8 cellular contexts compared by ENCODE assay signal in genomic region chr17:73311781-73312641, GRCh38. TPM values are rescaled to one million over a fixed set of nuclear protein-coding genes. Genes with fewer than 3 reads are reported as not detected.
DNase-seq lines count a peak whose midpoint lies in the region; ATAC-seq, FAIRE-seq and TF ChIP-seq lines count a peak whose summit lies in the region.

Gene CDC42EP4 (minus strand): TSS chr17:73312001. CDS start chr17:73286500, 25,501 bp downstream.

- peak within 1 kb of the TSS; percentile 99 for H3K4me3 ChIP-seq in cardiac fibroblast (replicated peaks in 1 of 2; ENCODE audit: low read depth in 2 of 2, low read length in 2 of 2)
- peak within 1 kb of the TSS; percentile 88 to 98 for H3K4me3 ChIP-seq in small intestine (ENCODE audit: low read depth in 1 of 2, low read length in 2 of 2)

- H3K36me3 ChIP-seq in small intestine (ENCODE audit: control insufficient read depth in 2 of 2, insufficient read depth in 2 of 2, low read length in 2 of 2): no peaks in the 10 kb centered on the region

- peaks cover 19% of the 10 kb centered on the region for H3K4me1 Mint-ChIP-seq in activated B cell treated with CpG ODN at 0.5 μM for 24 hours

- H3K4me3 Mint-ChIP-seq in activated B cell treated with CpG ODN at 0.5 μM for 24 hours: peak within 1 kb of the TSS; percentile 84

- H3K9me3 ChIP-seq in small intestine (ENCODE audit: control insufficient read depth, low read depth): no peaks in the 10 kb centered on the region

- no peak for FAIRE-seq in small intestine (lab: Jason Lieb, UNC)

- no peaks in the 10 kb centered on the region for H3K9me3 Mint-ChIP-seq in activated B cell treated with CpG ODN at 0.5 μM for 24 hours

- intact Hi-C loops in activated B cell treated with CpG ODN at 0.5 μM for 24 hours (cut with micrococcal nuclease): loop anchor here (1.0 to 10.0 kb wide), 5 partner anchors 55 to 893 kb away; partner anchors contain the start of genes COG1 and RPL38

- no peak within 1 kb of the TSS for H3K27ac Mint-ChIP-seq in activated B cell treated with CpG ODN at 0.5 μM for 24 hours

- TF ChIP-seq CTCF in activated B cell treated with CpG ODN at 0.5 μM for 24 hours (IDR thresholded peaks at IDR 0.05) (no peak), cardiac fibroblast (IDR thresholded peaks at IDR 0.05; ENCODE audit: low read depth, low read length) (no peak)

- ATAC-seq in GM18520 (IDR thresholded peaks at IDR 0.05; ENCODE audit: unreplicated experiment) (peak; percentile 76), HG03045 (IDR thresholded peaks at IDR 0.05; ENCODE audit: unreplicated experiment) (peak; percentile 92), activated B cell treated with CpG ODN at 0.5 μM for 24 hours (ENCODE audit: low read depth) (peak; percentile 91)

- H3K27me3 Mint-ChIP-seq in activated B cell treated with CpG ODN at 0.5 μM for 24 hours: no peaks in the 10 kb centered on the region

- WGBS in small intestine, 3 donors: 1 to 2% (median 1%) methylated on average over 56 to 71 of the region's 71 CpGs

- POLR2A ChIA-PET in activated B cell treated with CpG ODN at 0.5 μM for 24 hours (lab: Charles Lee): interaction anchor here (0.6 kb wide), 1 partner anchor 203 kb away, joined by 6 read pairs; no protein-coding TSS in a partner anchor

- peak; percentile 68 for DNase-seq in 8988T
- DNase-seq in NCI-H2171 (lab: John Stamatoyannopoulos, UW): peak; percentile 82
- DNase-seq in activated B cell treated with CpG ODN at 0.5 μM for 24 hours: peak; percentile 76
- peak; percentile 94 to 97 for DNase-seq in cardiac fibroblast (ENCODE audit: low read depth in 2 of 2)
- peak; percentile 92 for DNase-seq in iPS-NIHi11 (ENCODE audit: low spot score)
- DNase-seq in small intestine: peak; percentile 95

- H3K27me3 ChIP-seq in small intestine (ENCODE audit: control insufficient read depth in 2 of 2, insufficient read depth in 2 of 2, low read length in 2 of 2): no peaks in the 10 kb centered on the region

- CTCF ChIA-PET in activated B cell treated with CpG ODN at 0.5 μM for 24 hours (lab: Charles Lee): interaction anchor here (0.7 to 1.9 kb wide), 3 partner anchors 58 to 586 kb away, joined by 3 to 8 read pairs (median 5); no protein-coding TSS in a partner anchor

- H3K36me3 Mint-ChIP-seq in activated B cell treated with CpG ODN at 0.5 μM for 24 hours (ENCODE audit: low read depth): no peaks in the 10 kb centered on the region

- peak within 1 kb of the TSS; percentile 93 to 100 for H3K27ac ChIP-seq in small intestine (ENCODE audit: low read depth in 1 of 2, low read length in 1 of 2)

- peaks cover 0 to under 1% of the 10 kb centered on the region in 2 donors for H3K4me1 ChIP-seq in small intestine (ENCODE audit: control insufficient read depth in 2 of 2, insufficient read depth in 1 of 2, low read depth in 1 of 2, low read length in 1 of 2)

RNA-seq across cellular contexts. Expression of gene CDC42EP4, which starts in this region (rescaled TPM):
- total RNA-seq in activated B cell treated with CpG ODN at 0.5 μM for 24 hours: 0.61 and 0.95 TPM in 2 replicates
- polyA plus RNA-seq in small intestine: 10 to 100 TPM; 46.5 to 60.8 (median 57.4) TPM

Comparison
In these comparisons a context has a peak if more than half of its experiments do, and no peak if none do; other contexts are left out.
1. Peak in every context shown above with its lines: DNase-seq, ATAC-seq, H3K4me3 ChIP-seq and H3K27ac ChIP-seq.
2. Peak in DNase-seq and ATAC-seq in activated B cell treated with CpG ODN at 0.5 μM for 24 hours; RNA of the gene not detected or under 1 TPM.